12 cellular contexts compared by ENCODE assay signal in genomic region chr10:132408823-132409666, GRCh38. TPM values are rescaled to one million over a fixed set of nuclear protein-coding genes. Genes with fewer than 3 reads are reported as not detected.
DNase-seq lines count a peak whose midpoint lies in the region; ATAC-seq and TF ChIP-seq lines count a peak whose summit lies in the region.
"Had no signal": no experiment of that assay in that cellular context is flagged by ENCODE, and none has a peak within 500 bp of the region (broad histone marks: within the 10 kb centered on the region; RNA-seq: fewer than 3 reads in every experiment).

No MANE protein-coding gene starts in this region.

- WGBS in trophoblast cell (ENCODE audit: extremely low coverage, insufficient coverage, insufficient read length), result no CpG with 5 or more reads among the region's 27 CpGs

- peak overlapping the region; percentile 97 for H3K4ac ChIP-seq in trophoblast cell (ENCODE audit: low read depth, low read length)

- H2BK120ac ChIP-seq in trophoblast cell (ENCODE audit: insufficient read depth, low read length, poor library complexity), result peak overlapping the region; percentile 100

- H3K18ac ChIP-seq in trophoblast cell (ENCODE audit: low read length), result peak overlapping the region; percentile 98

- H3K9ac ChIP-seq in trophoblast cell (ENCODE audit: low read length), result no peak overlapping the region

- CTCF ChIA-PET in A673 (lab: Charles Lee), result no interaction called here
- CTCF ChIA-PET in Panc1 (lab: Charles Lee), result no interaction called here

- BruUV-seq in A673 (replicated peaks; lab: Mats Ljungman, UMichigan), result no TSS peak
- BruUV-seq in Panc1 (replicated peaks; lab: Mats Ljungman, UMichigan), result no TSS peak

- H3K4me1 ChIP-seq in A673 (ENCODE audit: insufficient read depth, low read length, poor library complexity, severe bottlenecking), result peaks cover 35% of the 10 kb centered on the region
- H3K4me1 ChIP-seq in Panc1 (ENCODE audit: control insufficient read depth, insufficient read depth, low read length), result peaks cover 70% of the 10 kb centered on the region
- H3K4me1 ChIP-seq in right atrium auricular region, result peaks cover 0 to 55% of the 10 kb centered on the region in 2 donors
- peaks cover 84 to 89% of the 10 kb centered on the region in 2 experiments for H3K4me1 ChIP-seq in trophoblast cell (ENCODE audit: control insufficient read depth in 1 of 2, insufficient read depth in 2 of 2, low read length in 2 of 2)

- peaks cover 74% of the 10 kb centered on the region for H3K79me2 ChIP-seq in trophoblast cell (ENCODE audit: control insufficient read depth, insufficient read depth, low read length, poor library complexity)

- peak overlapping the region; percentile 94 for H2BK5ac ChIP-seq in trophoblast cell (ENCODE audit: low read depth, low read length, poor library complexity)

- no peak overlapping the region for H3K4me3 ChIP-seq in A673 (ENCODE audit: low read depth, low read length, poor library complexity, severe bottlenecking)
- no peak overlapping the region for H3K4me3 ChIP-seq in Panc1 (ENCODE audit: low read depth in 2 of 2, low read length in 2 of 2)
- H3K4me3 ChIP-seq in right atrium auricular region, result no peak overlapping the region
- H3K4me3 ChIP-seq in trophoblast cell (ENCODE audit: low read depth, low read length), result no peak overlapping the region
- H3K4me3 ChIP-seq: MG63 had no signal

- H3K36me3 ChIP-seq in A673 (ENCODE audit: insufficient read depth, low read length, poor library complexity, severe bottlenecking) (peaks cover 15% of the 10 kb centered on the region), Panc1 (ENCODE audit: control insufficient read depth, insufficient read depth, low read length) (no peaks in the 10 kb centered on the region), right atrium auricular region (peaks cover 19% of the 10 kb centered on the region), trophoblast cell (ENCODE audit: control insufficient read depth in 1 of 2, insufficient read depth in 2 of 2, low read length in 2 of 2) (peaks cover 44 to 52% of the 10 kb centered on the region in 2 experiments)

- peak overlapping the region; percentile 68 for H3K27ac ChIP-seq in A673 (ENCODE audit: low read depth, low read length, poor library complexity, severe bottlenecking)
- H3K27ac ChIP-seq in Panc1 (ENCODE audit: low read length), result peak overlapping the region; percentile 89
- H3K27ac ChIP-seq in right atrium auricular region, result peak overlapping the region; percentile 63 to 68
- peak overlapping the region; percentile 98 for H3K27ac ChIP-seq in trophoblast cell (ENCODE audit: low read depth, low read length)

- POLR2A ChIA-PET in A673 (lab: Charles Lee; ENCODE audit: low non-redundant PET) (no interaction called here), Panc1 (lab: Charles Lee) (no interaction called here)

- peak; percentile 46 for ATAC-seq in Panc1
- no peak for ATAC-seq in GM19351 (IDR thresholded peaks at IDR 0.05; ENCODE audit: unreplicated experiment)
- ATAC-seq in left lobe of liver, result no peak

- H2BK12ac ChIP-seq in trophoblast cell (ENCODE audit: low read length), result peak overlapping the region; percentile 92

- TF ChIP-seq CTCF in A673 (conservative IDR thresholded peaks at IDR 0.05; ENCODE audit: low read depth, low read length), result no peak
- no peak for TF ChIP-seq CTCF in Panc1 (IDR thresholded peaks at IDR 0.05)
- no peak for TF ChIP-seq CTCF in right atrium auricular region (IDR thresholded peaks at IDR 0.05)

- intact Hi-C loops in A673 (cut with micrococcal nuclease; ENCODE audit: unreplicated experiment), result no loop called here
- intact Hi-C loops in Panc1 (cut with micrococcal nuclease; ENCODE audit: unreplicated experiment), result no loop called here

- peak overlapping the region; percentile 99 for H3K14ac ChIP-seq in trophoblast cell (ENCODE audit: low read length)

- no peak for DNase-seq in A673 (ENCODE audit: low spot score)
- no peak for DNase-seq in Panc1 (ENCODE audit: low read depth, low spot score)
- DNase-seq in right atrium auricular region (ENCODE audit: low spot score), result no peak
- peak in 1 of 2 donors; percentile 23 for DNase-seq in trophoblast cell
- no peak for DNase-seq in cortex of kidney (lab: John Stamatoyannopoulos, UW)
- no peak for DNase-seq in NCI-H146 (lab: John Stamatoyannopoulos, UW)
- DNase-seq in left lobe of liver (ENCODE audit: low spot score), result no peak
- DNase-seq: activated CD4-positive, CD25-positive, alpha-beta regulatory T cell; cerebellar nuclear complex; MG63; NCI-H446 had no signal

- H3K79me1 ChIP-seq in trophoblast cell (ENCODE audit: low read length), result peaks cover 76% of the 10 kb centered on the region

- H2AK5ac ChIP-seq in trophoblast cell (ENCODE audit: low read length), result peak overlapping the region; percentile 93

- H3K27me3 ChIP-seq in A673 (replicated peaks; ENCODE audit: insufficient read depth, low read depth, low read length, poor library complexity) (no peaks in the 10 kb centered on the region), Panc1 (ENCODE audit: control insufficient read depth, insufficient read depth, low read length) (no peaks in the 10 kb centered on the region), right atrium auricular region (no peaks in the 10 kb centered on the region), trophoblast cell (ENCODE audit: insufficient read depth, low read length) (no peaks in the 10 kb centered on the region)
- H3K27me3 ChIP-seq: MG63 had no signal

- peak overlapping the region; percentile 74 for H4K12ac ChIP-seq in trophoblast cell (ENCODE audit: low read depth, low read length)

- in situ Hi-C loops in Panc1 (cut with HindIII; ENCODE audit: low pct_unique_long_range_greater_than_20kb, low sequenced_read_pairs), result no loop called here

- H3K4me2 ChIP-seq in trophoblast cell (ENCODE audit: low read length), result peak overlapping the region; percentile 57

- peak overlapping the region; percentile 82 for H4K8ac ChIP-seq in trophoblast cell (ENCODE audit: low read depth, low read length)

- H3K9me3 ChIP-seq in A673 (ENCODE audit: low read depth, low read length, poor library complexity, severe bottlenecking), result no peaks in the 10 kb centered on the region
- H3K9me3 ChIP-seq in Panc1 (ENCODE audit: control insufficient read depth, insufficient read depth, low read depth, low read length), result no peaks in the 10 kb centered on the region
- H3K9me3 ChIP-seq in right atrium auricular region, result no peaks in the 10 kb centered on the region
- H3K9me3 ChIP-seq in trophoblast cell (ENCODE audit: insufficient read depth, low read depth, low read length), result no peaks in the 10 kb centered on the region
- H3K9me3 ChIP-seq: MG63 had no signal

- peak overlapping the region; percentile 100 for H4K91ac ChIP-seq in trophoblast cell (ENCODE audit: low read depth, low read length)

- no peak overlapping the region for H3K23ac ChIP-seq in trophoblast cell (ENCODE audit: low read length)

- peak overlapping the region; percentile 42 for H2AFZ ChIP-seq in trophoblast cell (ENCODE audit: insufficient read depth, low read length, poor library complexity)

RNA-seq across cellular contexts. Expression of gene PWWP2B, which starts 12.0 kb away (rescaled TPM):
- total RNA-seq in A673 (2021) (18.6 and 21.2 TPM in 2 replicates), Panc1 (2021; ENCODE audit: unreplicated experiment) (51.6 TPM), right atrium auricular region (1 to 10 TPM; 7.7 to 8.1 TPM), left lobe of liver (5.8 TPM)
- 56.2 TPM for polyA plus RNA-seq in Panc1 (2012; ENCODE audit: insufficient read length)
- 57.0 and 60.9 TPM in 2 replicates for polyA plus RNA-seq in trophoblast cell (2013)
